ENCODE assay signal across 8 cellular contexts in the genomic region with DNA sequence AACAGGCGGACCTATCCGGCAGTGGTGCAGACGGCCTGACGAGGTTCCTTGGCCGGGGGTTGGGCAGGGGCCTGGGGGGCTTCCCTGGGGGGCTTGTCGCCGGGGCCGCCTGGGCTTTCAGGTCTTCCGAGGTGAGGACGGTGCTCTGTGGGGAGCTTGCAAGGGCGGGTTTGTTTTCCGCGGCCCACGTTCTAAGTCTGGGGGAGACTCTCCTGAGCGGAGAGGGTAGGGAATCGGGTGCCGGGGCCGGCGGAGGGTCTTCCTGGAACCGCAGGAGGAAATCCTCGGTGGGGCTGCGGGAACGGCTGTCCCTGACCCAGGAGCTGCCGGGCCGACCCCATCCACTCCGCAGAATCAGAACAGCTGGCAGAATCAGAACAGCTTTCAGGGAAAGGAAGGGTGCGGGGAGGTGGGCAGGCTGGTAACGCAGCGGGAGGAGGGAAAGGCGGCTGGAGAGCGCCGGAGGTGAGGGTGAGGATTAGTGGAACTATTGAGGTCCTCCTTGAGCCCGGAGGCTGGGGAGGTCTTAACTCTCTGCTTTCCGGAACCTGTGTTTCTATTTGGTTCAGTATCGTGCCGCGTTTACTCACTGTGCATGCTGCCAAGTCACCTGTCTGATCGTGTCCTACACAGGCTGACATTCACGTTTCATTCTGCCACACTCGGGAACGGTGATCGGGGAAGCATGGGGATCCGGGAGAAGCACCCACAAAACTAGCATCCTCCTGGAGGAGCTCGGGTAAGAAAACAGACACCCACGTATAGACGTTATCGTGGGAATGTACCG. TPM values are rescaled to one million over a fixed set of nuclear protein-coding genes. Genes with fewer than 3 reads are reported as not detected.
A peak's percentile ranks its signal among the peaks of the same experiment; 100 is the strongest.
DNase-seq lines count a peak whose midpoint lies in the region; ATAC-seq and TF ChIP-seq lines count a peak whose summit lies in the region.

No MANE protein-coding gene starts in this region.

- DNase-seq in ELF-1 (ENCODE audit: low read depth, low spot score) = peak; percentile 58
- DNase-seq in HT-29 (ENCODE audit: low spot score) = peak; percentile 59
- no peak for DNase-seq in activated B cell treated with CpG ODN at 0.5 μM for 24 hours
- DNase-seq in endodermal cell = no peak
- peak in 1 of 2 donors; percentile 30 for DNase-seq in tibial artery
- DNase-seq in cerebellar nuclear complex (lab: John Stamatoyannopoulos, UW) = no peak

- H3K36me3 ChIP-seq in endodermal cell (ENCODE audit: control insufficient read depth, insufficient read depth, low read length) (peaks cover 40% of the 10 kb centered on the region), tibial artery (peaks cover 4 to 21% (median 6%) of the 10 kb centered on the region in 3 donors)

- 3 to 5% methylated on average over 27 to 43 of the region's 48 CpGs for WGBS in endodermal cell (ENCODE audit: insufficient coverage in 1 of 2, insufficient read length in 1 of 2), 2 experiments

- H3K9me3 ChIP-seq in endodermal cell (ENCODE audit: control insufficient read depth, low read length) (no peaks in the 10 kb centered on the region), mononuclear cell (ENCODE audit: low read depth, low read length) (no peaks in the 10 kb centered on the region), tibial artery (no peaks in the 10 kb centered on the region)

- H3K27ac Mint-ChIP-seq in activated B cell treated with CpG ODN at 0.5 μM for 24 hours (peak overlapping the region; percentile 97), endodermal cell (peak overlapping the region; percentile 99)

- intact Hi-C loops in activated B cell treated with CpG ODN at 0.5 μM for 24 hours (cut with micrococcal nuclease) = loop anchor here (1.0 to 2.0 kb wide), 4 partner anchors 39 to 140 kb away; a partner anchor contains a TSS
- intact Hi-C loops in tibial artery (cut with DNase I; ENCODE audit: low total_unique reads) = loop anchor here (2.0 to 5.0 kb wide), 2 partner anchors 35 to 78 kb away; no protein-coding TSS in a partner anchor

- H3K27me3 Mint-ChIP-seq in activated B cell treated with CpG ODN at 0.5 μM for 24 hours (no peaks in the 10 kb centered on the region), endodermal cell (ENCODE audit: insufficient read depth) (no peaks in the 10 kb centered on the region)

- H3K27me3 ChIP-seq in endodermal cell (ENCODE audit: control insufficient read depth, insufficient read depth, low read length, poor library complexity, severe bottlenecking) (no peaks in the 10 kb centered on the region), mononuclear cell (ENCODE audit: insufficient read depth, low read length) (no peaks in the 10 kb centered on the region), tibial artery (no peaks in the 10 kb centered on the region)

- H3K36me3 Mint-ChIP-seq in activated B cell treated with CpG ODN at 0.5 μM for 24 hours (ENCODE audit: low read depth) (peaks cover 39% of the 10 kb centered on the region), endodermal cell (ENCODE audit: low read depth) (peaks cover 20% of the 10 kb centered on the region)

- no peaks in the 10 kb centered on the region for H3K4me1 ChIP-seq in endodermal cell (ENCODE audit: control insufficient read depth, insufficient read depth, low read length)
- peaks cover 51% of the 10 kb centered on the region for H3K4me1 ChIP-seq in mononuclear cell (ENCODE audit: insufficient read depth, low read length)
- H3K4me1 ChIP-seq in tibial artery = peaks cover 0 to 57% (median 28%) of the 10 kb centered on the region in 4 donors

- ATAC-seq in GM21381 (IDR thresholded peaks at IDR 0.05; ENCODE audit: unreplicated experiment) (peak; percentile 24), activated B cell treated with CpG ODN at 0.5 μM for 24 hours (ENCODE audit: low read depth) (peak; percentile 63)

- H3K4me1 Mint-ChIP-seq in activated B cell treated with CpG ODN at 0.5 μM for 24 hours (peaks cover 52% of the 10 kb centered on the region), endodermal cell (peaks cover 30% of the 10 kb centered on the region)

- POLR2A ChIA-PET in activated B cell treated with CpG ODN at 0.5 μM for 24 hours (lab: Charles Lee) = interaction anchor here (0.6 to 2.7 kb wide), 7 partner anchors 11 to 971 kb away, joined by 3 to 17 read pairs (median 5); a partner anchor contains a TSS

- H3K4me3 ChIP-seq in endodermal cell (ENCODE audit: low read length) (peak overlapping the region; percentile 84), mononuclear cell (ENCODE audit: low read length) (peak overlapping the region; percentile 98), tibial artery (peak overlapping the region; percentile 87 to 100)

- H3K9me3 Mint-ChIP-seq in activated B cell treated with CpG ODN at 0.5 μM for 24 hours = no peaks in the 10 kb centered on the region
- no peaks in the 10 kb centered on the region for H3K9me3 Mint-ChIP-seq in endodermal cell

- H3K9ac ChIP-seq in endodermal cell (ENCODE audit: extremely low read depth, low read length, poor library complexity, severe bottlenecking) = peak overlapping the region; percentile 71

- TF ChIP-seq CTCF in activated B cell treated with CpG ODN at 0.5 μM for 24 hours (IDR thresholded peaks at IDR 0.05) (no peak), endodermal cell (conservative IDR thresholded peaks at IDR 0.05) (no peak), tibial artery (IDR thresholded peaks at IDR 0.05) (no peak)

- CTCF ChIA-PET in activated B cell treated with CpG ODN at 0.5 μM for 24 hours (lab: Charles Lee) = interaction anchor here (0.7 to 1.5 kb wide), 3 partner anchors 22 to 505 kb away, joined by 3 to 4 read pairs (median 4); no protein-coding TSS in a partner anchor

- H3K27ac ChIP-seq in endodermal cell (ENCODE audit: low read depth, low read length) (peak overlapping the region; percentile 91), tibial artery (peak overlapping the region; percentile 82 to 93)

- H3K4me3 Mint-ChIP-seq in activated B cell treated with CpG ODN at 0.5 μM for 24 hours = peak overlapping the region; percentile 93
- H3K4me3 Mint-ChIP-seq in endodermal cell = peak overlapping the region; percentile 96

RNA-seq across cellular contexts. Expression of a gene that starts 28.9 kb away (rescaled TPM):
- total RNA-seq in HT-29 (2014; rRNA removed; shearing (Covaris generic)) = 0.13 TPM in 1 of 2 replicates, not detected in the other
- not detected in 2 replicates for total RNA-seq in activated B cell treated with CpG ODN at 0.5 μM for 24 hours
- total RNA-seq in endodermal cell = under 1 TPM; 0.29 to 0.58 TPM
- not detected for polyA plus RNA-seq in endodermal cell (2013, experiment 1 of 2)
- polyA plus RNA-seq in endodermal cell (2013, experiment 2 of 2) = not detected
- 0.10 TPM for total RNA-seq in mononuclear cell

RNA-seq across cellular contexts. Expression of a gene that starts 39.9 kb away (rescaled TPM):
- total RNA-seq in HT-29 (2014; rRNA removed; shearing (Covaris generic)) = 16.3 and 23.0 TPM in 2 replicates
- total RNA-seq in activated B cell treated with CpG ODN at 0.5 μM for 24 hours (35.7 and 42.2 TPM in 2 replicates), endodermal cell (10 to 100 TPM; 27.1 to 27.8 TPM), mononuclear cell (28.9 TPM)
- 34.3 TPM for polyA plus RNA-seq in endodermal cell (2013, experiment 1 of 2)
- polyA plus RNA-seq in endodermal cell (2013, experiment 2 of 2) = 31.3 TPM

Comparison
In these comparisons a context has a peak if more than half of its experiments do, and no peak if none do; other contexts are left out.
1. DNase-seq: peak in ELF-1 (single experiment) and HT-29 (single experiment); none in activated B cell treated with CpG ODN at 0.5 μM for 24 hours (single experiment), endodermal cell (single experiment) and cerebellar nuclear complex (0 of 2).
2. Peak in every context shown above with its lines, with median percentiles within 50 percentile points of each other: H3K4me3 ChIP-seq.